In the genomic region with DNA sequence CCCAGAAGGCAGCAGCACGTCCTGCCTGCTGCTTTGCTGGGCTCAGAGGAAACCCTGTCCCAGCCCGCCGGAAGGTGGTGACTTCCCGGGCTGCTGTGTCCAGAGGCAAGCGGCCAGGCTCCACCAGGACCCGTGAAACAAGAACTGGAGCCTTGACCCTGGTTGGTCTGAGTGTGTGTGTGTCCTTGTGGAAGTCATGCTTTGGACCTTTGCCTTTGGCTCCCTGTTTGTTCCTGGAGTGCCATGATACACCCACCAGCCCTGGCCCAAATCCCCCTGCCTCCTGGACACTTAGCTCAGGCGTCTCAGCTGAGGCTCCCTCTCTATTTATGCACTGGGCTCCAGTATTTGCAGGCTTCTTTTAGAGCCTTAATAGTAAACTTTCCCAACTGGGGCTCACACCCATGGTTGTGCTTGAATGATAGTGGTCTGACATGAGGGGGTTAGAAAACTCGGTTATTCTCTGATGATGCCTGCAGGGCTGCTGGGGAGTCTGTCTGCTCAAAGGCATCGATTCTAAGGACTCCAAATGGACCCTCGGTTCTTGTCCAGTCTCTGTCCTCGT, we compare ENCODE assay signal across 15 cellular contexts.
DNase-seq lines count a peak whose midpoint lies in the region; ATAC-seq and TF ChIP-seq lines count a peak whose summit lies in the region.
"Had no signal": no experiment of that assay in that cellular context is flagged by ENCODE, and none has a peak within 500 bp of the region (broad histone marks: within the 10 kb centered on the region; RNA-seq: fewer than 3 reads in every experiment).

No MANE protein-coding gene starts in this region.

- no TSS peak for BruUV-seq in MCF 10A (replicated peaks; lab: Mats Ljungman, UMichigan)

- H3K27ac ChIP-seq in breast epithelium (peak overlapping the region; percentile 85 to 93), left lung (peak overlapping the region; percentile 67 to 81), upper lobe of right lung (no peak overlapping the region), WERI-Rb-1 (no peak overlapping the region)

- H3K4me3 ChIP-seq in breast epithelium (no peak overlapping the region), left lung (no peak overlapping the region), upper lobe of right lung (no peak overlapping the region), WERI-Rb-1 (ENCODE audit: low read depth, low read length) (no peak overlapping the region)

- H3K9me3 Mint-ChIP-seq in MCF 10A (ENCODE audit: unreplicated experiment): no peaks in the 10 kb centered on the region
- H3K9me3 Mint-ChIP-seq: CD4-positive, alpha-beta memory T cell; stimulated activated effector memory CD8-positive, alpha-beta T cell treated with anti-CD3 and anti-CD28 coated beads, Interleukin-12 subunit alpha, Interleukin-12 subunit beta, amount 100 ng/mL, for 72 hours had no signal

- H3K4me1 Mint-ChIP-seq in MCF 10A (ENCODE audit: insufficient read depth, unreplicated experiment): peaks cover 5% of the 10 kb centered on the region

- intact Hi-C loops in breast epithelium (cut with DNase I; ENCODE audit: low total_unique reads): no loop called here
- intact Hi-C loops in MCF 10A (cut with micrococcal nuclease): no loop called here
- intact Hi-C loops in left lung (cut with DNase I): loop anchor here in 1 of 2 donors (10.0 kb wide), 1 partner anchor 56 kb away; no protein-coding TSS in a partner anchor
- intact Hi-C loops in sciatic nerve (cut with DNase I): no loop called here
- intact Hi-C loops in upper lobe of right lung (cut with DNase I): no loop called here

- CTCF ChIA-PET in MCF 10A (lab: Yijun Ruan, JAX): interaction anchor here (0.7 kb wide), 1 partner anchor 20 kb away, joined by 3 read pairs; no protein-coding TSS in a partner anchor

- no peak overlapping the region for H3K4me3 Mint-ChIP-seq in MCF 10A (ENCODE audit: unreplicated experiment)

- H3K27me3 ChIP-seq in breast epithelium (no peaks in the 10 kb centered on the region), left lung (peaks cover 0 to 21% of the 10 kb centered on the region in 2 donors), upper lobe of right lung (peaks cover 8% of the 10 kb centered on the region), WERI-Rb-1 (ENCODE audit: insufficient read depth, low read depth, severe bottlenecking) (no peaks in the 10 kb centered on the region)

- no peak for TF ChIP-seq POLR2A in breast epithelium (IDR thresholded peaks at IDR 0.05)

- H3K9me3 ChIP-seq in breast epithelium: no peaks in the 10 kb centered on the region
- no peaks in the 10 kb centered on the region for H3K9me3 ChIP-seq in left lung
- H3K9me3 ChIP-seq in upper lobe of right lung: no peaks in the 10 kb centered on the region
- no peaks in the 10 kb centered on the region for H3K9me3 ChIP-seq in WERI-Rb-1 (ENCODE audit: severe bottlenecking)

- TF ChIP-seq CTCF in breast epithelium (IDR thresholded peaks at IDR 0.05) (no peak), MCF 10A (IDR thresholded peaks at IDR 0.05; ENCODE audit: unreplicated experiment) (no peak), left lung (IDR thresholded peaks at IDR 0.05) (no peak), upper lobe of right lung (IDR thresholded peaks at IDR 0.05) (no peak), WERI-Rb-1 (IDR thresholded peaks at IDR 0.05; ENCODE audit: low read depth, low read length) (no peak)

- ATAC-seq in left lung (no peak), sciatic nerve (peak; percentile 14), upper lobe of right lung (no peak)
- ATAC-seq: stimulated activated effector memory CD8-positive, alpha-beta T cell treated with anti-CD3 and anti-CD28 coated beads, Interleukin-12 subunit alpha, Interleukin-12 subunit beta, amount 100 ng/mL, for 72 hours had no signal

- H3K36me3 Mint-ChIP-seq in MCF 10A (ENCODE audit: insufficient read depth, unreplicated experiment): no peaks in the 10 kb centered on the region
- H3K36me3 Mint-ChIP-seq: CD4-positive, alpha-beta memory T cell; stimulated activated effector memory CD8-positive, alpha-beta T cell treated with anti-CD3 and anti-CD28 coated beads, Interleukin-12 subunit alpha, Interleukin-12 subunit beta, amount 100 ng/mL, for 72 hours had no signal

- DNase-seq in breast epithelium (ENCODE audit: low spot score in 2 of 2) (no peak), MCF 10A (ENCODE audit: unreplicated experiment) (no peak), left lung (peak in 1 of 2 donors; percentile 28), sciatic nerve (ENCODE audit: low spot score) (peak; percentile 58), activated T-cell treated with anti-CD3 and anti-CD28 coated beads for 4 hours (no peak), SIG-M5 (lab: John Stamatoyannopoulos, UW) (no peak), upper lobe of right lung (no peak), WERI-Rb-1 (no peak)
- DNase-seq: activated CD8-positive, alpha-beta memory T cell treated with anti-CD3 and anti-CD28 coated beads for 24 hours; CD4-positive, alpha-beta memory T cell; NCI-H1694 treated with DMSO at 0.1 percent for 48 hours; SHP77; stimulated activated CD4-positive, alpha-beta T cell treated with anti-CD3 and anti-CD28 coated beads, Interleukin-4, amount 100 ng/mL, for 24 hours; T1000 had no signal

- H3K27ac Mint-ChIP-seq in MCF 10A (ENCODE audit: low read depth, unreplicated experiment): no peak overlapping the region

- no peaks in the 10 kb centered on the region for H3K27me3 Mint-ChIP-seq in MCF 10A (ENCODE audit: insufficient read depth, unreplicated experiment)

- H3K36me3 ChIP-seq in breast epithelium (no peaks in the 10 kb centered on the region), left lung (no peaks in the 10 kb centered on the region), upper lobe of right lung (no peaks in the 10 kb centered on the region), WERI-Rb-1 (no peaks in the 10 kb centered on the region)

- H3K4me1 ChIP-seq in breast epithelium (no peaks in the 10 kb centered on the region), left lung (peaks cover 4 to 25% of the 10 kb centered on the region in 2 donors), upper lobe of right lung (peaks cover 9% of the 10 kb centered on the region)

- POLR2A ChIA-PET in MCF 10A (lab: Yijun Ruan, JAX): interaction anchor here (1.2 kb wide), 1 partner anchor 52 kb away, joined by 3 read pairs; no protein-coding TSS in a partner anchor

Comparison
In these comparisons a context has a peak if more than half of its experiments do, and no peak if none do; other contexts are left out.
1. H3K27ac ChIP-seq: peak in breast epithelium (2 of 2) and left lung (2 of 2); none in upper lobe of right lung (single experiment) and WERI-Rb-1 (single experiment).